In genomic region chr5:150303070-150303595, GRCh38 we compare ENCODE assay signal across 1 cellular context.
TF ChIP-seq lines count a peak whose summit lies in the region.

No MANE protein-coding gene starts in this region.

TF ChIP-seq in WTC11, 78 proteins besides CTCF, POLR2A, EP300 and RAD21 (continued from another document):
- TF ChIP-seq TCF7 (CRISPR knock-in tag; IDR thresholded peaks at IDR 0.05; ENCODE audit: low read depth) (no peak), FOXP4 (CRISPR knock-in tag; IDR thresholded peaks at IDR 0.05) (no peak), ZNF317 (CRISPR knock-in tag; IDR thresholded peaks at IDR 0.05; ENCODE audit: borderline replicate concordance, low read depth) (no peak), KAT7 (CRISPR knock-in tag; IDR thresholded peaks at IDR 0.05; ENCODE audit: borderline replicate concordance) (no peak), HMGA2 (CRISPR knock-in tag; IDR thresholded peaks at IDR 0.05) (no peak)
- TF ChIP-seq, protein P1, sequence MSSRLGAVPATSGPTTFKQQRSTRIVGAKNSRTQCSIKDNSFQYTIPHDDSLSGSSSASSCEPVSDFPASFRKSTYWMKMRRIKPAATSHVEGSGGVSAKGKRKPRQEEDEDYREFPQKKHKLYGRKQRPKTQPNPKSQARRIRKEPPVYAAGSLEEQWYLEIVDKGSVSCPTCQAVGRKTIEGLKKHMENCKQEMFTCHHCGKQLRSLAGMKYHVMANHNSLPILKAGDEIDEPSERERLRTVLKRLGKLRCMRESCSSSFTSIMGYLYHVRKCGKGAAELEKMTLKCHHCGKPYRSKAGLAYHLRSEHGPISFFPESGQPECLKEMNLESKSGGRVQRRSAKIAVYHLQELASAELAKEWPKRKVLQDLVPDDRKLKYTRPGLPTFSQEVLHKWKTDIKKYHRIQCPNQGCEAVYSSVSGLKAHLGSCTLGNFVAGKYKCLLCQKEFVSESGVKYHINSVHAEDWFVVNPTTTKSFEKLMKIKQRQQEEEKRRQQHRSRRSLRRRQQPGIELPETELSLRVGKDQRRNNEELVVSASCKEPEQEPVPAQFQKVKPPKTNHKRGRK (CRISPR knock-in tag; IDR thresholded peaks at IDR 0.05; ENCODE audit: borderline replicate concordance): no peak
- TF ChIP-seq, protein P2, sequence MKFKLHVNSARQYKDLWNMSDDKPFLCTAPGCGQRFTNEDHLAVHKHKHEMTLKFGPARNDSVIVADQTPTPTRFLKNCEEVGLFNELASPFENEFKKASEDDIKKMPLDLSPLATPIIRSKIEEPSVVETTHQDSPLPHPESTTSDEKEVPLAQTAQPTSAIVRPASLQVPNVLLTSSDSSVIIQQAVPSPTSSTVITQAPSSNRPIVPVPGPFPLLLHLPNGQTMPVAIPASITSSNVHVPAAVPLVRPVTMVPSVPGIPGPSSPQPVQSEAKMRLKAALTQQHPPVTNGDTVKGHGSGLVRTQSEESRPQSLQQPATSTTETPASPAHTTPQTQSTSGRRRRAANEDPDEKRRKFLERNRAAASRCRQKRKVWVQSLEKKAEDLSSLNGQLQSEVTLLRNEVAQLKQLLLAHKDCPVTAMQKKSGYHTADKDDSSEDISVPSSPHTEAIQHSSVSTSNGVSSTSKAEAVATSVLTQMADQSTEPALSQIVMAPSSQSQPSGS (CRISPR knock-in tag; IDR thresholded peaks at IDR 0.05; ENCODE audit: borderline replicate concordance, low read depth): no peak
